ENCODE assay signal across 24 cellular contexts in the genomic region with DNA sequence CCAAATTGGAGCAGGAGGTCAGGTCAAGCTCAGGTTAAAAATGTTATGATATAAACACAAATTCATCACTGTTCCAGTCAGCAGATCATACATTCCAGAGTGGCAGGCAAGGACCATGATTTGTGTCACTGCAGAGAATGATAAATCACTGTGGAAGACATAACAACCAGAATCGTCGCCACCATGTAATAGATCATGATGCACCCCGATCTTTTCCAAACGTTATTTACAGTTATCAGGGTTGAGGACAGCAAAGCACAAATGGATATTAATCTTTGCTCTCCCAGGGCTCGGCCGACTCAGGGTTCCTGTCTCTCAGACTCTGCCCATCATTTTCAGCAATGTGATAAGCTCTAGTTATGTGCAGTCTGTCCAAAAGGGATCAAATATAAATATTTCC.
"Had no signal": no experiment of that assay in that cellular context is flagged by ENCODE, and none has a peak within 500 bp of the region (broad histone marks: within the 10 kb centered on the region; RNA-seq: fewer than 3 reads in every experiment).

No MANE protein-coding gene starts in this region.

- H3K27ac ChIP-seq: body of pancreas, cardiac muscle cell, gastrocnemius medialis, heart left ventricle, parathyroid adenoma, transverse colon, uterus had no signal

- H3K27ac Mint-ChIP-seq: activated CD4-positive, alpha-beta memory T cell treated with anti-CD3 and anti-CD28 coated beads for 36 hours; activated naive CD4-positive, alpha-beta T cell treated with anti-CD3 and anti-CD28 coated beads, Interleukin-2, amount 10 ng/mL, durations not matched to agents 7 days and 5 days; activated T-cell treated with anti-CD3 and anti-CD28 coated beads, Interleukin-2, amount 50 U/mL, for 72 hours; memory B cell; stimulated activated effector memory CD8-positive, alpha-beta T cell treated with anti-CD3 and anti-CD28 coated beads, Interleukin-12 subunit alpha, Interleukin-12 subunit beta, amount 100 ng/mL, for 72 hours; stimulated activated naive CD8-positive, alpha-beta T cell treated with anti-CD3 and anti-CD28 coated beads, Interleukin-15, amount 100 ng/mL, for 72 hours; T-helper 17 cell had no signal

- H3K4me1 Mint-ChIP-seq: activated naive CD4-positive, alpha-beta T cell treated with anti-CD3 and anti-CD28 coated beads, Interleukin-2, amount 10 ng/mL, durations not matched to agents 7 days and 5 days; stimulated activated effector memory CD8-positive, alpha-beta T cell treated with anti-CD3 and anti-CD28 coated beads, Interleukin-12 subunit alpha, Interleukin-12 subunit beta, amount 100 ng/mL, for 72 hours; stimulated activated naive CD8-positive, alpha-beta T cell treated with anti-CD3 and anti-CD28 coated beads, Interleukin-15, amount 100 ng/mL, for 72 hours; T-helper 17 cell had no signal

- H3K27me3 Mint-ChIP-seq: activated naive CD4-positive, alpha-beta T cell treated with anti-CD3 and anti-CD28 coated beads, Interleukin-2, amount 10 ng/mL, durations not matched to agents 7 days and 5 days; stimulated activated naive CD8-positive, alpha-beta T cell treated with anti-CD3 and anti-CD28 coated beads, Interleukin-15, amount 100 ng/mL, for 72 hours had no signal

- H3K9me3 Mint-ChIP-seq: activated CD4-positive, alpha-beta memory T cell treated with anti-CD3 and anti-CD28 coated beads for 36 hours; activated naive CD4-positive, alpha-beta T cell treated with anti-CD3 and anti-CD28 coated beads, Interleukin-2, amount 10 ng/mL, durations not matched to agents 7 days and 5 days; activated T-cell treated with anti-CD3 and anti-CD28 coated beads, Interleukin-2, amount 50 U/mL, for 72 hours; memory B cell; nephron progenitor cell; stimulated activated effector memory CD8-positive, alpha-beta T cell treated with anti-CD3 and anti-CD28 coated beads, Interleukin-12 subunit alpha, Interleukin-12 subunit beta, amount 100 ng/mL, for 72 hours; stimulated activated naive CD8-positive, alpha-beta T cell treated with anti-CD3 and anti-CD28 coated beads, Interleukin-15, amount 100 ng/mL, for 72 hours had no signal

- H3K36me3 Mint-ChIP-seq: activated CD4-positive, alpha-beta memory T cell treated with anti-CD3 and anti-CD28 coated beads for 36 hours; activated naive CD4-positive, alpha-beta T cell treated with anti-CD3 and anti-CD28 coated beads, Interleukin-2, amount 10 ng/mL, durations not matched to agents 7 days and 5 days; memory B cell; stimulated activated effector memory CD8-positive, alpha-beta T cell treated with anti-CD3 and anti-CD28 coated beads, Interleukin-12 subunit alpha, Interleukin-12 subunit beta, amount 100 ng/mL, for 72 hours had no signal

- H3K9me3 ChIP-seq: body of pancreas, gastrocnemius medialis, heart left ventricle, mucosa of descending colon, transverse colon, uterus had no signal

- DNase-seq: activated CD4-positive, alpha-beta memory T cell treated with anti-CD3 and anti-CD28 coated beads for 36 hours; activated CD4-positive, alpha-beta T cell treated with anti-CD3 and anti-CD28 coated beads for 48 hours; activated effector memory CD4-positive, alpha-beta T cell treated with anti-CD3 and anti-CD28 coated beads, Interleukin-2, amount 50 U/mL, for 16 hours; activated naive CD4-positive, alpha-beta T cell treated with anti-CD3 and anti-CD28 coated beads, Interleukin-2, amount 10 ng/mL, durations not matched to agents 7 days and 5 days; activated T-cell treated with anti-CD3 and anti-CD28 coated beads, Interleukin-2, amount 50 U/mL, for 72 hours; body of pancreas; dermis blood vessel endothelial cell; effector CD8-positive, alpha-beta T cell; gastrocnemius medialis; heart left ventricle; left colon; mucosa of descending colon; nephron progenitor cell; nucleus accumbens; right cardiac atrium; stimulated activated CD4-positive, alpha-beta T cell treated with anti-CD3 and anti-CD28 coated beads, Interleukin-12 subunit alpha, Interleukin-12 subunit beta, amount 100 ng/mL, for 4 hours; stimulated activated naive CD8-positive, alpha-beta T cell treated with anti-CD3 and anti-CD28 coated beads, Interleukin-15, amount 100 ng/mL, for 72 hours; T-helper 17 cell; transverse colon; uterus had no signal

- H3K9ac ChIP-seq: parathyroid adenoma had no signal

- ATAC-seq: activated T-cell treated with anti-CD3 and anti-CD28 coated beads, Interleukin-2, amount 50 U/mL, for 72 hours; body of pancreas; gastrocnemius medialis; heart left ventricle; left colon; mucosa of descending colon; right cardiac atrium; stimulated activated effector memory CD8-positive, alpha-beta T cell treated with anti-CD3 and anti-CD28 coated beads, Interleukin-12 subunit alpha, Interleukin-12 subunit beta, amount 100 ng/mL, for 72 hours; stimulated activated naive CD8-positive, alpha-beta T cell treated with anti-CD3 and anti-CD28 coated beads, Interleukin-15, amount 100 ng/mL, for 72 hours; T-helper 17 cell had no signal

- H3K36me3 ChIP-seq: cardiac muscle cell, gastrocnemius medialis, heart left ventricle, transverse colon, uterus had no signal

- H3K4me1 ChIP-seq: heart left ventricle, parathyroid adenoma, transverse colon, uterus had no signal

- H3K4me3 ChIP-seq: body of pancreas, cardiac muscle cell, gastrocnemius medialis, heart left ventricle, mucosa of descending colon, transverse colon, uterus had no signal

- H3K4me3 Mint-ChIP-seq: activated CD4-positive, alpha-beta memory T cell treated with anti-CD3 and anti-CD28 coated beads for 36 hours; activated naive CD4-positive, alpha-beta T cell treated with anti-CD3 and anti-CD28 coated beads, Interleukin-2, amount 10 ng/mL, durations not matched to agents 7 days and 5 days; activated T-cell treated with anti-CD3 and anti-CD28 coated beads, Interleukin-2, amount 50 U/mL, for 72 hours; memory B cell; nephron progenitor cell; stimulated activated effector memory CD8-positive, alpha-beta T cell treated with anti-CD3 and anti-CD28 coated beads, Interleukin-12 subunit alpha, Interleukin-12 subunit beta, amount 100 ng/mL, for 72 hours; stimulated activated naive CD8-positive, alpha-beta T cell treated with anti-CD3 and anti-CD28 coated beads, Interleukin-15, amount 100 ng/mL, for 72 hours; T-helper 17 cell had no signal

- H2AFZ ChIP-seq: parathyroid adenoma had no signal

- H3K27me3 ChIP-seq: body of pancreas, gastrocnemius medialis, heart left ventricle, transverse colon, uterus had no signal

- H3K79me2 ChIP-seq: parathyroid adenoma had no signal
